Comparison of ENCODE assay signal across 8 cellular contexts in the genomic region with DNA sequence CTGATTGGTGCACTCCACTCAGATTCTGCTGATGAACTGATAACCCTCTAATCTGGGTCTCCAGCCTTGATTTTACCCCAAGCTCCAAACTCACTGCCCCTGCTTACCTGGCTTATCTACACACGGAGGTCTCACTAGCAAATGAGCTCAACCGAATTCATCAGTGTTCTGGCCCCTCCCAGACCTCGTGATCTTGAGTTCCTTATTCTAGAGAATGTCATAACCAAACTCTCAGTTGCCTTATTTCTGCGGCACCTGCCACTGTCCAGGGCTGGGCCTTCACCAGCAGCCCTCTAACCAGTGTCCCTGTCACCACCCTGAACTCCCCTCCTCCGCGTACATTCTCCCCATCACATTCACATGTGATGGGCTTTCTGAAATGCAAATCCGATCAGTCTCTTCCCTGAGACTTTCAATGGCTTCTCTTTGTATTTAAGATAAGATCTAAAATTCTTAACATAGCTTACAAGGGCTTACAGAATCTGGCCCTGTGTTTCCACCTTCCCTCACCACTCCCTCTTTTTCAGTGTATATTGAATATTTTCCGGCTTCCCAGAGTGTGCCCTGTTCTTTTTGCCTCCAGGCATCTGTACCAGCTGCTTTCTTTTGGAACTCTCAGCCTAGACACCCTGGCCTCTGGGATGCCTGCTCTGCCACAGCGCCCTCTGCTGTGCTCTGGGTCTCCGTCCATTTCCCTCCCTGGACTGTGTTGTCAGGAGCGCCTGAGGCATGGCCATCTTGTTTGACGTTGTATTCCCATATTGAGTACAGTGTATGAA. TPM values are rescaled to one million over a fixed set of nuclear protein-coding genes. Genes with fewer than 3 reads are reported as not detected.
DNase-seq lines count a peak whose midpoint lies in the region; ATAC-seq and TF ChIP-seq lines count a peak whose summit lies in the region.

No MANE protein-coding gene starts in this region.

- H3K79me2 ChIP-seq in fibroblast of lung (ENCODE audit: control insufficient read depth, insufficient read depth, low read length), result no peaks in the 10 kb centered on the region
- H3K79me2 ChIP-seq in osteoblast (ENCODE audit: insufficient read depth, low read length), result peaks cover 22% of the 10 kb centered on the region

- H3K27me3 ChIP-seq in fibroblast of lung (ENCODE audit: control insufficient read depth, insufficient read depth, low read length) (no peaks in the 10 kb centered on the region), osteoblast (ENCODE audit: insufficient read depth, low read length) (no peaks in the 10 kb centered on the region)

- H2AFZ ChIP-seq in fibroblast of lung (ENCODE audit: low read length) (no peak overlapping the region), osteoblast (ENCODE audit: low read length) (no peak overlapping the region)

- no peaks in the 10 kb centered on the region for H3K4me1 ChIP-seq in fibroblast of lung (ENCODE audit: control insufficient read depth, extremely low read depth, insufficient read depth, low read length)
- H3K4me1 ChIP-seq in osteoblast (ENCODE audit: insufficient read depth, low read length), result peaks cover 21% of the 10 kb centered on the region

- H3K9me3 ChIP-seq in fibroblast of lung (ENCODE audit: control insufficient read depth, insufficient read depth, low read depth, low read length) (no peaks in the 10 kb centered on the region), osteoblast (ENCODE audit: low read depth, low read length) (no peaks in the 10 kb centered on the region)

- ATAC-seq in HG02623 (IDR thresholded peaks at IDR 0.05; ENCODE audit: unreplicated experiment), result peak; percentile 35

- no peaks in the 10 kb centered on the region for H4K20me1 ChIP-seq in fibroblast of lung (ENCODE audit: control insufficient read depth, extremely low read depth, insufficient read depth, low read length)
- H4K20me1 ChIP-seq in osteoblast (ENCODE audit: insufficient read depth, low read length), result no peaks in the 10 kb centered on the region

- no peaks in the 10 kb centered on the region for H3K36me3 ChIP-seq in fibroblast of lung (ENCODE audit: control insufficient read depth, insufficient read depth, low read length)
- peaks cover 5% of the 10 kb centered on the region for H3K36me3 ChIP-seq in osteoblast (ENCODE audit: insufficient read depth, low read length)

- H3K27ac ChIP-seq in fibroblast of lung (ENCODE audit: insufficient read depth, low read length) (no peak overlapping the region), osteoblast (ENCODE audit: low read depth, low read length) (peak overlapping the region; percentile 6)

- no peak overlapping the region for H3K9ac ChIP-seq in fibroblast of lung (ENCODE audit: insufficient read depth, low read length)

- H3K4me2 ChIP-seq in fibroblast of lung (ENCODE audit: extremely low read depth, insufficient read depth, low read length) (no peak overlapping the region), osteoblast (ENCODE audit: insufficient read depth, low read length) (no peak overlapping the region)

- TF ChIP-seq CTCF in fibroblast of lung (conservative IDR thresholded peaks at IDR 0.05 in 1 of 2, IDR thresholded peaks at IDR 0.05 in 1 of 2; ENCODE audit: low read depth in 1 of 2, low read length in 2 of 2), result peak; percentile 14 to 38
- peak; percentile 52 for TF ChIP-seq CTCF in osteoblast (IDR thresholded peaks at IDR 0.05; ENCODE audit: extremely low read depth, low read depth, low read length)

- H3K4me3 ChIP-seq in fibroblast of lung (replicated peaks in 1 of 4; ENCODE audit: control extremely low read depth in 1 of 4, insufficient read depth in 1 of 4, low read depth in 3 of 4, low read length in 4 of 4), result no peak overlapping the region
- H3K4me3 ChIP-seq in osteoblast (ENCODE audit: insufficient read depth, low read length), result no peak overlapping the region

- DNase-seq in SKM-1 (lab: John Stamatoyannopoulos, UW; ENCODE audit: unreplicated experiment) (peak; percentile 16), SKM-1 treated with dmso at 0.1 percent for 144 hours (lab: John Stamatoyannopoulos, UW; ENCODE audit: unreplicated experiment) (no peak), NCI-H146 treated with DMSO at 0.1 percent for 48 hours (lab: John Stamatoyannopoulos, UW; ENCODE audit: unreplicated experiment) (peak; percentile 13), activated T-cell treated with anti-CD3 and anti-CD28 coated beads for 1 hour (ENCODE audit: low read depth) (peak; percentile 52), fibroblast of lung (ENCODE audit: low read depth in 2 of 2) (peak in 1 of 2 donors; percentile 27), osteoblast (ENCODE audit: insufficient read length, low spot score, missing footprints) (peak; percentile 57), OCI-M2 (lab: John Stamatoyannopoulos, UW; ENCODE audit: unreplicated experiment) (no peak)

RNA-seq across cellular contexts. Expression of gene NAB1, which starts 31.1 kb away (rescaled TPM):
- total RNA-seq in fibroblast of lung, result 46.6 and 46.7 TPM in 2 replicates
- 11.3 and 18.3 TPM in 2 replicates for polyA plus RNA-seq in fibroblast of lung
- polyA plus RNA-seq in fibroblast of lung (2012), result 9.3 and 13.2 TPM in 2 replicates
- 1.6 and 7.6 TPM in 2 replicates for polyA minus RNA-seq in fibroblast of lung (ENCODE audit: low replicate concordance)
- 44.2 TPM in 2 replicates for total RNA-seq in osteoblast

Comparison
In these comparisons a context has a peak if more than half of its experiments do, and no peak if none do; other contexts are left out.
1. DNase-seq: peak in SKM-1 (single experiment), NCI-H146 treated with DMSO at 0.1 percent for 48 hours (single experiment), activated T-cell treated with anti-CD3 and anti-CD28 coated beads for 1 hour (single experiment) and osteoblast (single experiment); none in SKM-1 treated with dmso at 0.1 percent for 144 hours (single experiment) and OCI-M2 (single experiment).